11 cellular contexts compared by ENCODE assay signal in the genomic region with DNA sequence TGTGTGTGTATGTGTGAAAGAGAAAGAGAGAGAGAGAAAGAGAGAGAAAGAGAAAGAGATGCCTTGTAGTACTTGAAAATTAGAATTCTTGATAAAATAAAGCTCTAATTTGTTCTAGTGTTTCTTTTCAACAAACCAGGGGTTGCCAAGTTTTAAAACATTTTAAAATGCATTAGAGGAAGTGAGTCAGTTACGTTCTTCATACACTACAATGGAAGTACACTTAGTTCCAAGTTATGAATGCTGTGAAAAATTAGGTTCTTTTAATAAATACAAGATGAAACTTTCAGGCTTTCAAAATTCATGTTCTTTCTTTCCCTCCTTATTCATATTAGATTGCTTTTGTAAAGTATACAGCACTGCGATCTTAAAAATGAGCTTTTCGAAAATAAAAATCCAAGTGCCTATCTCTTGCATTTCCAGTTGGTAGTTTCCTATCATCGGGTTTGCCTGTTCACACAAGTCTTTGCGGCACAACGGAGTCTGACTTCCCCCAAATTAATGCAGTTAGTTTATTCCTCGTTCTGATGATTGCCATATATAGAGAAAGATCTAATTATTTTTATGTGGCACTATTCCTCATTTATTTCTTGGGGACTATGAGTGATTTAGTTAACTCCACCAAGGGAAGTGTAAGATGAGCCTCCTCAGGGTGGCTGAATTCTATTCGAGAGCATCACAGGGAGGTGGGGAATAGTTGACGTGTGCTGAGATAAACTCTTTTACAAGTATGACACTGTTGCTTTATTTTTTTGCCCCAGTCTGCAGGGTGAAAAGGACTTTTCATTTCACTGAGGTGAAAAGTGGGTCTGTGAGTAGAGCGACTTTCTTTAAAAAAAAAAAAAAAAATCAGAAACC.
A peak's percentile ranks its signal among the peaks of the same experiment; 100 is the strongest.
DNase-seq lines count a peak whose midpoint lies in the region; ATAC-seq and TF ChIP-seq lines count a peak whose summit lies in the region.
"Had no signal": no experiment of that assay in that cellular context is flagged by ENCODE, and none has a peak within 500 bp of the region (broad histone marks: within the 10 kb centered on the region; RNA-seq: fewer than 3 reads in every experiment).

No MANE protein-coding gene starts in this region.

- CTCF ChIA-PET in WTC11 (lab: Charles Lee) = no interaction called here

- no peak overlapping the region for H3K27ac Mint-ChIP-seq in WTC11
- H3K27ac Mint-ChIP-seq: activated T-helper 2 cell treated with anti-CD3 and anti-CD28 coated beads, Interferon-gamma antibody, Interleukin-2, Interleukin-4, amounts not matched to agents 10 μg/mL and 5 μg/mL and 100 μg/mL, durations not matched to agents 14 hours and 24 hours and 36 hours; CD8-positive, alpha-beta T cell; memory B cell had no signal

- H3K27me3 ChIP-seq in ovary = no peaks in the 10 kb centered on the region

- ATAC-seq in WTC11 = 0 out of 2 replicates have a peak, but pooled peaks have one; percentile 11
- no peak for ATAC-seq in HG03439 (IDR thresholded peaks at IDR 0.05; ENCODE audit: unreplicated experiment)
- no peak for ATAC-seq in GM18909 (IDR thresholded peaks at IDR 0.05; ENCODE audit: poor library complexity, unreplicated experiment)
- ATAC-seq: CD8-positive, alpha-beta T cell had no signal

- H3K9me3 Mint-ChIP-seq in WTC11 = no peaks in the 10 kb centered on the region
- H3K9me3 Mint-ChIP-seq: activated T-helper 2 cell treated with anti-CD3 and anti-CD28 coated beads, Interferon-gamma antibody, Interleukin-2, Interleukin-4, amounts not matched to agents 10 μg/mL and 5 μg/mL and 100 μg/mL, durations not matched to agents 14 hours and 24 hours and 36 hours; CD8-positive, alpha-beta T cell; memory B cell had no signal

- TF ChIP-seq POLR2A in ovary (IDR thresholded peaks at IDR 0.05) = no peak

- TF ChIP-seq CTCF in AG10803 (conservative IDR thresholded peaks at IDR 0.05; ENCODE audit: low read length) (no peak), WTC11 (IDR thresholded peaks at IDR 0.05) (no peak), ovary (IDR thresholded peaks at IDR 0.05) (no peak)

- no peak for TF ChIP-seq EP300 in ovary (IDR thresholded peaks at IDR 0.05)

- H3K4me3 ChIP-seq in AG10803 (ENCODE audit: low read length) (peak overlapping the region; percentile 68), ovary (peak overlapping the region; percentile 35)

- no peaks in the 10 kb centered on the region for H3K9me3 ChIP-seq in ovary

- POLR2A ChIA-PET in WTC11 (lab: Charles Lee) = interaction anchor here (1.1 kb wide), 1 partner anchor 12 kb away, joined by 3 read pairs; no protein-coding TSS in a partner anchor

- no peaks in the 10 kb centered on the region for H3K27me3 Mint-ChIP-seq in WTC11 (ENCODE audit: low read depth)
- H3K27me3 Mint-ChIP-seq: memory B cell had no signal

- DNase-seq in AG10803 (ENCODE audit: low read depth) (peak; percentile 43), WTC11 (ENCODE audit: low spot score) (no peak), glomerular endothelial cell (ENCODE audit: extremely low read depth, low read depth, low spot score) (peak; percentile 62), ovary (no peak), GOT3 (lab: John Stamatoyannopoulos, UW) (no peak), T-helper 1 cell (no peak)
- DNase-seq: CD8-positive, alpha-beta T cell had no signal

- no peaks in the 10 kb centered on the region for H3K36me3 ChIP-seq in ovary

- peak overlapping the region in 1 of 2 donors; percentile 33 for H3K27ac ChIP-seq in ovary

- peaks cover 10% of the 10 kb centered on the region for H3K4me1 ChIP-seq in ovary (ENCODE audit: insufficient read depth)

- H3K4me3 Mint-ChIP-seq in WTC11 = peak overlapping the region; percentile 57
- H3K4me3 Mint-ChIP-seq: CD8-positive, alpha-beta T cell; memory B cell had no signal

- no peaks in the 10 kb centered on the region for H3K36me3 Mint-ChIP-seq in WTC11
- H3K36me3 Mint-ChIP-seq: CD8-positive, alpha-beta T cell had no signal

- peaks cover 48% of the 10 kb centered on the region for H3K4me1 Mint-ChIP-seq in WTC11
- H3K4me1 Mint-ChIP-seq: memory B cell had no signal

- intact Hi-C loops in ovary (cut with DNase I) = no loop called here

- WGBS in ovary, 3 donors = 4 to 8% (median 5%) methylated on average over 10 of the region's 10 CpGs

TF ChIP-seq in WTC11, 78 proteins besides CTCF, POLR2A, EP300 and RAD21:
- TF ChIP-seq, protein P1, sequence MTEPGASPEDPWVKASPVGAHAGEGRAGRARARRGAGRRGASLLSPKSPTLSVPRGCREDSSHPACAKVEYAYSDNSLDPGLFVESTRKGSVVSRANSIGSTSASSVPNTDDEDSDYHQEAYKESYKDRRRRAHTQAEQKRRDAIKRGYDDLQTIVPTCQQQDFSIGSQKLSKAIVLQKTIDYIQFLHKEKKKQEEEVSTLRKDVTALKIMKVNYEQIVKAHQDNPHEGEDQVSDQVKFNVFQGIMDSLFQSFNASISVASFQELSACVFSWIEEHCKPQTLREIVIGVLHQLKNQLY (CRISPR knock-in tag; IDR thresholded peaks at IDR 0.05) = no peak
- TF ChIP-seq, protein P2, sequence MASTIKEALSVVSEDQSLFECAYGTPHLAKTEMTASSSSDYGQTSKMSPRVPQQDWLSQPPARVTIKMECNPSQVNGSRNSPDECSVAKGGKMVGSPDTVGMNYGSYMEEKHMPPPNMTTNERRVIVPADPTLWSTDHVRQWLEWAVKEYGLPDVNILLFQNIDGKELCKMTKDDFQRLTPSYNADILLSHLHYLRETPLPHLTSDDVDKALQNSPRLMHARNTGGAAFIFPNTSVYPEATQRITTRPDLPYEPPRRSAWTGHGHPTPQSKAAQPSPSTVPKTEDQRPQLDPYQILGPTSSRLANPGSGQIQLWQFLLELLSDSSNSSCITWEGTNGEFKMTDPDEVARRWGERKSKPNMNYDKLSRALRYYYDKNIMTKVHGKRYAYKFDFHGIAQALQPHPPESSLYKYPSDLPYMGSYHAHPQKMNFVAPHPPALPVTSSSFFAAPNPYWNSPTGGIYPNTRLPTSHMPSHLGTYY (CRISPR knock-in tag; IDR thresholded peaks at IDR 0.05) = no peak
- TF ChIP-seq OVOL2 (CRISPR knock-in tag; IDR thresholded peaks at IDR 0.05; ENCODE audit: borderline replicate concordance) (no peak), JAZF1 (CRISPR knock-in tag; IDR thresholded peaks at IDR 0.05) (no peak), SMAD4 (CRISPR knock-in tag; IDR thresholded peaks at IDR 0.05) (no peak), NFATC4 (CRISPR knock-in tag; IDR thresholded peaks at IDR 0.05) (no peak), ZNF138 (CRISPR knock-in tag; conservative IDR thresholded peaks at IDR 0.05) (no peak)
- TF ChIP-seq, protein P3, sequence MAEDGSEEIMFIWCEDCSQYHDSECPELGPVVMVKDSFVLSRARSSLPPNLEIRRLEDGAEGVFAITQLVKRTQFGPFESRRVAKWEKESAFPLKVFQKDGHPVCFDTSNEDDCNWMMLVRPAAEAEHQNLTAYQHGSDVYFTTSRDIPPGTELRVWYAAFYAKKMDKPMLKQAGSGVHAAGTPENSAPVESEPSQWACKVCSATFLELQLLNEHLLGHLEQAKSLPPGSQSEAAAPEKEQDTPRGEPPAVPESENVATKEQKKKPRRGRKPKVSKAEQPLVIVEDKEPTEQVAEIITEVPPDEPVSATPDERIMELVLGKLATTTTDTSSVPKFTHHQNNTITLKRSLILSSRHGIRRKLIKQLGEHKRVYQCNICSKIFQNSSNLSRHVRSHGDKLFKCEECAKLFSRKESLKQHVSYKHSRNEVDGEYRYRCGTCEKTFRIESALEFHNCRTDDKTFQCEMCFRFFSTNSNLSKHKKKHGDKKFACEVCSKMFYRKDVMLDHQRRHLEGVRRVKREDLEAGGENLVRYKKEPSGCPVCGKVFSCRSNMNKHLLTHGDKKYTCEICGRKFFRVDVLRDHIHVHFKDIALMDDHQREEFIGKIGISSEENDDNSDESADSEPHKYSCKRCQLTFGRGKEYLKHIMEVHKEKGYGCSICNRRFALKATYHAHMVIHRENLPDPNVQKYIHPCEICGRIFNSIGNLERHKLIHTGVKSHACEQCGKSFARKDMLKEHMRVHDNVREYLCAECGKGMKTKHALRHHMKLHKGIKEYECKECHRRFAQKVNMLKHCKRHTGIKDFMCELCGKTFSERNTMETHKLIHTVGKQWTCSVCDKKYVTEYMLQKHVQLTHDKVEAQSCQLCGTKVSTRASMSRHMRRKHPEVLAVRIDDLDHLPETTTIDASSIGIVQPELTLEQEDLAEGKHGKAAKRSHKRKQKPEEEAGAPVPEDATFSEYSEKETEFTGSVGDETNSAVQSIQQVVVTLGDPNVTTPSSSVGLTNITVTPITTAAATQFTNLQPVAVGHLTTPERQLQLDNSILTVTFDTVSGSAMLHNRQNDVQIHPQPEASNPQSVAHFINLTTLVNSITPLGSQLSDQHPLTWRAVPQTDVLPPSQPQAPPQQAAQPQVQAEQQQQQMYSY (CRISPR knock-in tag; IDR thresholded peaks at IDR 0.05) = no peak
- TF ChIP-seq, protein P4, sequence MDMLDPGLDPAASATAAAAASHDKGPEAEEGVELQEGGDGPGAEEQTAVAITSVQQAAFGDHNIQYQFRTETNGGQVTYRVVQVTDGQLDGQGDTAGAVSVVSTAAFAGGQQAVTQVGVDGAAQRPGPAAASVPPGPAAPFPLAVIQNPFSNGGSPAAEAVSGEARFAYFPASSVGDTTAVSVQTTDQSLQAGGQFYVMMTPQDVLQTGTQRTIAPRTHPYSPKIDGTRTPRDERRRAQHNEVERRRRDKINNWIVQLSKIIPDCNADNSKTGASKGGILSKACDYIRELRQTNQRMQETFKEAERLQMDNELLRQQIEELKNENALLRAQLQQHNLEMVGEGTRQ (CRISPR knock-in tag; IDR thresholded peaks at IDR 0.05) = no peak

Comparison
In these comparisons a context has a peak if more than half of its experiments do, and no peak if none do; other contexts are left out.
1. DNase-seq: peak in AG10803 (single experiment) and glomerular endothelial cell (single experiment); none in WTC11 (single experiment), ovary (0 of 5), GOT3 (single experiment) and T-helper 1 cell (0 of 5).